In the genomic region with DNA sequence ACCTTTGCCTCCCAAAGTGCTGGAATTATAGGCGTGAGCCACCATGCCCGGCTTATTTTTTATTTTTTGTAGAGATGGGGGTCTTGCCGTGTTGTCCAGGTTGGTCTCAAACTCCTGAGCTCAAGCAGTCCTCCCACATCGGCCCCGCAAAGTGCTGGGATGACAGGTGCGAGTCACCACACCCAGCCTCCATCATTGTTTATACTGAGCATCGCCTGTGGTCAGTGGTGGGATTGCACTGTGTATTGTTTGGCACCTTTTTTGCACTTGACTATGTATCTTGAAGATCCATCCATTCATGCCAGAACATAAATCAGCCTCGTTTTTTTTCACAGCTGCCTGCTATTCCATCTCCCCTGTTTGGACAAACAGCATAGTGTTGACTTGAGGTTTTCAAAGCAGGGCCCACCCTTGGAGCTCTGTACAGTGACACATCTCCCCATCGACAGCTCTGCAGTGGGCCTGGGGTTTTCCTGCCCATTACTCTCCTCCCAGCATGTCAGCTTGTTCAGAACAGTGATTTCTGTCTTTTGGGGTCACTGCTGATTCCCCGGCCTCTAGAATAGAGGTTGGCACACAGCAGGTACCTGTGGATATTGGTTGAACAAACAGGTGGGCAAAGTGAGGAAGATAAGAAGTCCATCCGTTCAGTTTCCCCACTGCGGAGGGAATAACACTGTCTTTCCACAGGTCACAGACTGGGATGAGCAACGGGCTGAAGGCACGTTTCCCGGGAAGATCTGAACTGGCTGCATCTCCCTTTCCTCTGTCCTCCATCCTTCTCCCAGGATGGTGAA, we compare ENCODE assay signal across 15 cellular contexts. TPM values are rescaled to one million over a fixed set of nuclear protein-coding genes. Genes with fewer than 3 reads are reported as not detected.
DNase-seq lines count a peak whose midpoint lies in the region; ATAC-seq and TF ChIP-seq lines count a peak whose summit lies in the region.
"Had no signal": no experiment of that assay in that cellular context is flagged by ENCODE, and none has a peak within 500 bp of the region (broad histone marks: within the 10 kb centered on the region; RNA-seq: fewer than 3 reads in every experiment).

No MANE protein-coding gene starts in this region.

- peak; percentile 21 to 40 for TF ChIP-seq CTCF in Caco-2 (IDR thresholded peaks at IDR 0.05; ENCODE audit: insufficient read depth in 1 of 2, low read depth in 1 of 2, low read length in 1 of 2, severe bottlenecking in 1 of 2, unreplicated experiment in 1 of 2)
- TF ChIP-seq CTCF in H9 (conservative IDR thresholded peaks at IDR 0.05), result peak; percentile 37; the same call in 2 of the 3 replicates

- H3K36me3 Mint-ChIP-seq in Caco-2 (ENCODE audit: insufficient read depth, unreplicated experiment) (peaks cover 81% of the 10 kb centered on the region), H9 (ENCODE audit: insufficient read depth in 1 of 3, low read depth in 3 of 3) (peaks cover 63 to 91% (median 87%) of the 10 kb centered on the region in 3 experiments)
- peaks cover 100% of the 10 kb centered on the region for H3K36me3 Mint-ChIP-seq in activated T-helper 17 cell treated with anti-CD3 and anti-CD28 coated beads, Interleukin-2, amount 50 U/mL, for 72 hours (ENCODE audit: low read depth)

- H4K91ac ChIP-seq in H9 (ENCODE audit: insufficient read length, low read depth, low read length), result no peak overlapping the region

- H3K27me3 ChIP-seq in Caco-2 (replicated peaks; ENCODE audit: control insufficient read depth, insufficient read depth, low read length) (no peaks in the 10 kb centered on the region), H9 (ENCODE audit: insufficient read depth, low read length) (no peaks in the 10 kb centered on the region)
- H3K27me3 ChIP-seq: dorsolateral prefrontal cortex, right atrium auricular region had no signal

- H3K36me3 ChIP-seq in Caco-2 (ENCODE audit: control insufficient read depth, insufficient read depth, low read length), result peaks cover 9% of the 10 kb centered on the region

- no peaks in the 10 kb centered on the region for H3K23me2 ChIP-seq in H9 (ENCODE audit: insufficient read length, low read depth, low read length, poor library complexity, severe bottlenecking)

- no peak overlapping the region for H3K56ac ChIP-seq in H9 (ENCODE audit: insufficient read length, low read depth, low read length)

- H3K4me2 ChIP-seq in H9 (ENCODE audit: insufficient read depth, insufficient read length, low read length), result no peak overlapping the region

- H3K9me3 ChIP-seq in Caco-2 (no peaks in the 10 kb centered on the region), H9 (ENCODE audit: control insufficient read depth, low read depth, low read length) (no peaks in the 10 kb centered on the region)
- H3K9me3 ChIP-seq: right atrium auricular region had no signal

- H3K27ac Mint-ChIP-seq in Caco-2 (ENCODE audit: unreplicated experiment) (no peak overlapping the region), H9 (no peak overlapping the region)
- no peak overlapping the region for H3K27ac Mint-ChIP-seq in activated T-helper 17 cell treated with anti-CD3 and anti-CD28 coated beads, Interleukin-2, amount 50 U/mL, for 72 hours
- H3K27ac Mint-ChIP-seq: activated naive CD8-positive, alpha-beta T cell treated with anti-CD3 and anti-CD28 coated beads, Interleukin-2, amount 10 ng/mL, durations not matched to agents 7 days and 5 days had no signal

- BruUV-seq in Caco-2 (replicated peaks; lab: Mats Ljungman, UMichigan), result no TSS peak

- no peak overlapping the region for H3K18ac ChIP-seq in H9 (ENCODE audit: insufficient read length, low read depth, low read length)

- no peak overlapping the region for H3K27ac ChIP-seq in H9 (ENCODE audit: insufficient read length, low read depth, low read length)
- H3K27ac ChIP-seq: dorsolateral prefrontal cortex, right atrium auricular region had no signal

- no peak overlapping the region for H3T11ph ChIP-seq in H9 (ENCODE audit: low read length)

- H3K23ac ChIP-seq in H9 (ENCODE audit: insufficient read length, low read depth, low read length), result no peak overlapping the region

- H4K5ac ChIP-seq in H9 (ENCODE audit: insufficient read length, low read depth, low read length), result no peak overlapping the region

- CTCF ChIA-PET in Caco-2 (lab: Charles Lee), result no interaction called here

- H3K27me3 Mint-ChIP-seq in Caco-2 (ENCODE audit: insufficient read depth, unreplicated experiment), result no peaks in the 10 kb centered on the region
- no peaks in the 10 kb centered on the region for H3K27me3 Mint-ChIP-seq in H9 (ENCODE audit: low read depth)
- no peaks in the 10 kb centered on the region for H3K27me3 Mint-ChIP-seq in activated T-helper 17 cell treated with anti-CD3 and anti-CD28 coated beads, Interleukin-2, amount 50 U/mL, for 72 hours
- H3K27me3 Mint-ChIP-seq: activated naive CD8-positive, alpha-beta T cell treated with anti-CD3 and anti-CD28 coated beads, Interleukin-2, amount 10 ng/mL, durations not matched to agents 7 days and 5 days; CD8-positive, alpha-beta memory T cell; naive thymus-derived CD4-positive, alpha-beta T cell had no signal

- H3K4me3 Mint-ChIP-seq in Caco-2 (ENCODE audit: unreplicated experiment) (no peak overlapping the region), H9 (no peak overlapping the region)
- no peak overlapping the region for H3K4me3 Mint-ChIP-seq in activated T-helper 17 cell treated with anti-CD3 and anti-CD28 coated beads, Interleukin-2, amount 50 U/mL, for 72 hours
- H3K4me3 Mint-ChIP-seq: activated naive CD8-positive, alpha-beta T cell treated with anti-CD3 and anti-CD28 coated beads, Interleukin-2, amount 10 ng/mL, durations not matched to agents 7 days and 5 days; CD8-positive, alpha-beta memory T cell; naive thymus-derived CD4-positive, alpha-beta T cell had no signal

- intact Hi-C loops in Caco-2 (cut with micrococcal nuclease; ENCODE audit: unreplicated experiment), result no loop called here

- no peaks in the 10 kb centered on the region for H4K20me1 ChIP-seq in H9 (ENCODE audit: control insufficient read depth, insufficient read depth, insufficient read length)

- no peak overlapping the region for H2BK120ac ChIP-seq in H9 (ENCODE audit: low read depth, low read length, poor library complexity, severe bottlenecking)

- no peak overlapping the region for H3K4ac ChIP-seq in H9 (ENCODE audit: low read depth, low read length)

- no peak overlapping the region for H2BK20ac ChIP-seq in H9 (ENCODE audit: low read depth, low read length, poor library complexity, severe bottlenecking)

- no peaks in the 10 kb centered on the region for H3K79me1 ChIP-seq in H9 (ENCODE audit: insufficient read depth, low read depth, low read length, poor library complexity, severe bottlenecking)

- no peak overlapping the region for H3K9ac ChIP-seq in H9 (ENCODE audit: extremely low read depth, insufficient read length, low read length)

- H2AK5ac ChIP-seq in H9 (ENCODE audit: insufficient read length, low read length), result no peak overlapping the region

- no peak overlapping the region for H3K14ac ChIP-seq in H9 (ENCODE audit: insufficient read depth, low read length)

- H4K8ac ChIP-seq in H9 (replicated peaks; ENCODE audit: insufficient read length, low read depth, low read length), result no peak overlapping the region

- H3K4me1 Mint-ChIP-seq in Caco-2 (ENCODE audit: low read depth, unreplicated experiment) (no peaks in the 10 kb centered on the region), H9 (no peaks in the 10 kb centered on the region)
- H3K4me1 Mint-ChIP-seq in activated T-helper 17 cell treated with anti-CD3 and anti-CD28 coated beads, Interleukin-2, amount 50 U/mL, for 72 hours, result peaks cover 10% of the 10 kb centered on the region

- H3K79me2 ChIP-seq in H9 (ENCODE audit: insufficient read depth, low read length), result no peaks in the 10 kb centered on the region

- H2AFZ ChIP-seq in H9 (ENCODE audit: low read length), result no peak overlapping the region

- WGBS in H9 (ENCODE audit: extremely low coverage, insufficient read length, low lambda C conversion rate), result no CpG with 5 or more reads among the region's 15 CpGs

- POLR2A ChIA-PET in Caco-2 (lab: Charles Lee), result interaction anchor here (1.1 kb wide), 1 partner anchor 10 kb away, joined by 4 read pairs; the partner anchor contains the start of gene COX6B1

- H2BK15ac ChIP-seq in H9 (ENCODE audit: low read depth, low read length), result no peak overlapping the region

- no peak overlapping the region for H3K4me3 ChIP-seq in Caco-2 (ENCODE audit: low read depth, low read length)
- H3K4me3 ChIP-seq: dorsolateral prefrontal cortex, right atrium auricular region had no signal

- DNase-seq in Caco-2 (no peak), H9 (no peak), iris pigment epithelial cell (ENCODE audit: low read depth) (peak; percentile 22), islet precursor cell (no peak)
- DNase-seq in activated CD4-positive, CD25-positive, alpha-beta regulatory T cell (lab: John Stamatoyannopoulos, UW), result no peak
- DNase-seq: activated naive CD8-positive, alpha-beta T cell treated with anti-CD3 and anti-CD28 coated beads, Interleukin-2, amount 10 ng/mL, durations not matched to agents 7 days and 5 days; CD8-positive, alpha-beta memory T cell; dorsolateral prefrontal cortex; naive thymus-derived CD4-positive, alpha-beta T cell; stimulated activated CD4-positive, alpha-beta T cell treated with anti-CD3 and anti-CD28 coated beads, Interleukin-4, amount 100 ng/mL, for 24 hours had no signal

- no peaks in the 10 kb centered on the region for H3K9me3 Mint-ChIP-seq in Caco-2 (ENCODE audit: unreplicated experiment)
- no peaks in the 10 kb centered on the region for H3K9me3 Mint-ChIP-seq in H9
- no peaks in the 10 kb centered on the region for H3K9me3 Mint-ChIP-seq in activated T-helper 17 cell treated with anti-CD3 and anti-CD28 coated beads, Interleukin-2, amount 50 U/mL, for 72 hours
- H3K9me3 Mint-ChIP-seq: activated naive CD8-positive, alpha-beta T cell treated with anti-CD3 and anti-CD28 coated beads, Interleukin-2, amount 10 ng/mL, durations not matched to agents 7 days and 5 days; CD8-positive, alpha-beta memory T cell; naive thymus-derived CD4-positive, alpha-beta T cell had no signal

- H2BK12ac ChIP-seq in H9 (ENCODE audit: insufficient read length, low read depth, low read length), result no peak overlapping the region

- H2BK5ac ChIP-seq in H9 (ENCODE audit: insufficient read length, low read length), result no peak overlapping the region

- no peaks in the 10 kb centered on the region for H3K4me1 ChIP-seq in Caco-2
- no peaks in the 10 kb centered on the region for H3K4me1 ChIP-seq in H9 (ENCODE audit: insufficient read depth, low read length)
- H3K4me1 ChIP-seq: right atrium auricular region had no signal

- peak; percentile 54 for ATAC-seq in activated T-helper 17 cell treated with anti-CD3 and anti-CD28 coated beads, Interleukin-2, amount 50 U/mL, for 72 hours (replicated peaks)
- ATAC-seq in HG03439 (IDR thresholded peaks at IDR 0.05; ENCODE audit: unreplicated experiment), result no peak
- no peak for ATAC-seq in GM18511 (IDR thresholded peaks at IDR 0.05; ENCODE audit: unreplicated experiment)
- ATAC-seq: naive thymus-derived CD4-positive, alpha-beta T cell had no signal

RNA-seq across cellular contexts. Expression of gene UPK1A, which starts 8.2 kb away (rescaled TPM):
- not detected in 2 replicates for total RNA-seq in Caco-2 (2022)
- total RNA-seq in H9 (2021), result 3.0 and 4.3 TPM in 2 replicates
- total RNA-seq in activated T-helper 17 cell treated with anti-CD3 and anti-CD28 coated beads, Interleukin-2, amount 50 U/mL, for 72 hours, result 1 to 10 TPM in 1 of 2 donors, under 1 TPM in 1; 0.73 to 8.0 TPM
- total RNA-seq: HT-29, right atrium auricular region had no signal

RNA-seq across cellular contexts. Expression of gene COX6B1, which starts 10.0 kb away (rescaled TPM):
- total RNA-seq in Caco-2 (2022) (551 and 639 TPM in 2 replicates), H9 (2021) (422 and 432 TPM in 2 replicates)
- 100 to 1,000 TPM; 331 to 427 TPM for total RNA-seq in activated T-helper 17 cell treated with anti-CD3 and anti-CD28 coated beads, Interleukin-2, amount 50 U/mL, for 72 hours

RNA-seq across cellular contexts. Expression of gene ETV2, which starts 16.6 kb away (rescaled TPM):
- 0.77 and 1.3 TPM in 2 replicates for total RNA-seq in Caco-2 (2022)
- 1.5 and 1.9 TPM in 2 replicates for total RNA-seq in H9 (2021)
- under 1 TPM; 0.61 to 0.99 TPM for total RNA-seq in activated T-helper 17 cell treated with anti-CD3 and anti-CD28 coated beads, Interleukin-2, amount 50 U/mL, for 72 hours

RNA-seq across cellular contexts. Expression of gene RBM42, which starts 29.3 kb away (rescaled TPM):
- total RNA-seq in Caco-2 (2022) (140 and 165 TPM in 2 replicates), H9 (2021) (83.3 and 85.8 TPM in 2 replicates)
- total RNA-seq in activated T-helper 17 cell treated with anti-CD3 and anti-CD28 coated beads, Interleukin-2, amount 50 U/mL, for 72 hours, result 10 to 100 TPM; 54.7 to 95.6 TPM

RNA-seq across cellular contexts. Expression of gene HAUS5, which starts 45.6 kb away (rescaled TPM):
- total RNA-seq in Caco-2 (2022) (26.4 and 27.9 TPM in 2 replicates), H9 (2021) (32.8 and 32.9 TPM in 2 replicates)
- total RNA-seq in activated T-helper 17 cell treated with anti-CD3 and anti-CD28 coated beads, Interleukin-2, amount 50 U/mL, for 72 hours, result 10 to 100 TPM; 32.0 to 37.2 TPM
